25 cellular contexts compared by ENCODE assay signal in genomic region chr19:8132858-8133458, GRCh38. TPM values are rescaled to one million over a fixed set of nuclear protein-coding genes. Genes with fewer than 3 reads are reported as not detected.
"Had no signal": no experiment of that assay in that cellular context is flagged by ENCODE, and none has a peak within 500 bp of the region (broad histone marks: within the 10 kb centered on the region; RNA-seq: fewer than 3 reads in every experiment).

No MANE protein-coding gene starts in this region.

- H3K27ac Mint-ChIP-seq: activated CD8-positive, alpha-beta T cell treated with anti-CD3 and anti-CD28 coated beads, Interleukin-2, amount 10 ng/mL, durations not matched to agents 7 days and 5 days; activated T-helper 1 cell treated with anti-CD3 and anti-CD28 coated beads, Interleukin-12 subunit alpha, Interleukin-12 subunit beta, Interleukin-2, Interleukin-4 antibody, amounts not matched to agents 30 ng/mL and 10 ng/mL and 1 ng/mL, durations not matched to agents 14 hours and 24 hours and 36 hours; brain; dendritic cell treated with granulocyte-macrophage colony-stimulating factor and Interleukin-4, amounts not matched to agents 40 ng/mL and 50 ng/mL, for 4 days; nephron; type B pancreatic cell had no signal

- H3K4me1 ChIP-seq: heart right ventricle had no signal

- H3K27me3 Mint-ChIP-seq: brain, type B pancreatic cell had no signal

- ATAC-seq: activated CD8-positive, alpha-beta T cell treated with anti-CD3 and anti-CD28 coated beads, Interleukin-2, amount 10 ng/mL, durations not matched to agents 7 days and 5 days; heart right ventricle; left cardiac atrium had no signal

- H3K4me3 ChIP-seq: heart right ventricle, thoracic aorta had no signal

- DNase-seq: activated CD4-positive, alpha-beta T cell treated with anti-CD3 and anti-CD28 coated beads, Interleukin-2, amount 50 U/mL, for 1 hour; activated CD4-positive, CD25-positive, alpha-beta regulatory T cell treated with anti-CD3 and anti-CD28 coated beads, Interleukin-2, amount 50 U/mL, for 72 hours; activated CD8-positive, alpha-beta T cell treated with anti-CD3 and anti-CD28 coated beads, Interleukin-2, amount 10 ng/mL, durations not matched to agents 7 days and 5 days; activated gamma-delta T cell; activated naive CD4-positive, alpha-beta T cell treated with anti-CD3 and anti-CD28 coated beads, Interleukin-2, amount 50 U/mL, for 16 hours; anterior cingulate cortex; effector CD4-positive, alpha-beta T cell; erythroblast; foreskin fibroblast; heart right ventricle; islet precursor cell; left cardiac atrium; stimulated activated CD4-positive, alpha-beta T cell treated with anti-CD3 and anti-CD28 coated beads, Interleukin-2, amount 100 ng/mL, for 48 hours; stimulated activated naive CD4-positive, alpha-beta T cell treated with Interleukin-2 at 50 U/mL for 16 hours; WERI-Rb-1 had no signal

- H3K36me3 ChIP-seq: heart right ventricle, thoracic aorta had no signal

- H3K36me3 Mint-ChIP-seq: type B pancreatic cell had no signal

- H3K9me3 ChIP-seq: heart right ventricle, thoracic aorta had no signal

- H3K4me1 Mint-ChIP-seq: brain, nephron had no signal

- H3K4me3 Mint-ChIP-seq: activated CD8-positive, alpha-beta T cell treated with anti-CD3 and anti-CD28 coated beads, Interleukin-2, amount 10 ng/mL, durations not matched to agents 7 days and 5 days; activated T-helper 1 cell treated with anti-CD3 and anti-CD28 coated beads, Interleukin-12 subunit alpha, Interleukin-12 subunit beta, Interleukin-2, Interleukin-4 antibody, amounts not matched to agents 30 ng/mL and 10 ng/mL and 1 ng/mL, durations not matched to agents 14 hours and 24 hours and 36 hours; brain; dendritic cell treated with granulocyte-macrophage colony-stimulating factor and Interleukin-4, amounts not matched to agents 40 ng/mL and 50 ng/mL, for 4 days; nephron; type B pancreatic cell had no signal

- H3K27ac ChIP-seq: heart right ventricle, thoracic aorta, WERI-Rb-1 had no signal

- H3K9me3 Mint-ChIP-seq: activated T-helper 1 cell treated with anti-CD3 and anti-CD28 coated beads, Interleukin-12 subunit alpha, Interleukin-12 subunit beta, Interleukin-2, Interleukin-4 antibody, amounts not matched to agents 30 ng/mL and 10 ng/mL and 1 ng/mL, durations not matched to agents 14 hours and 24 hours and 36 hours; brain; dendritic cell treated with granulocyte-macrophage colony-stimulating factor and Interleukin-4, amounts not matched to agents 40 ng/mL and 50 ng/mL, for 4 days; nephron; type B pancreatic cell had no signal

RNA-seq across cellular contexts. Expression of gene FBN3, which starts 16.4 kb away (rescaled TPM):
- total RNA-seq: activated T-helper 1 cell treated with anti-CD3 and anti-CD28 coated beads, Interleukin-12 subunit alpha, Interleukin-12 subunit beta, Interleukin-2, Interleukin-4 antibody, amounts not matched to agents 30 ng/mL and 10 ng/mL and 1 ng/mL, durations not matched to agents 14 hours and 24 hours and 36 hours; cardiac septum; left cardiac atrium; myocyte; T-helper 2 cell treated with Interferon-gamma antibody and Interleukin-4, amounts not matched to agents 100 ng/mL and 5 ng/mL, for 36 hours; thoracic aorta had no signal
- polyA plus RNA-seq: fibroblast of lung, heart right ventricle had no signal
